ENCODE assay signal across 15 cellular contexts in genomic region chr6:30969160-30969559, GRCh38. TPM values are rescaled to one million over a fixed set of nuclear protein-coding genes. Genes with fewer than 3 reads are reported as not detected.
"Had no signal": no experiment of that assay in that cellular context is flagged by ENCODE, and none has a peak within 500 bp of the region (broad histone marks: within the 10 kb centered on the region; RNA-seq: fewer than 3 reads in every experiment).

No MANE protein-coding gene starts in this region.

RNA-seq across cellular contexts. Expression of gene MUC21, which starts 14.4 kb away (rescaled TPM):
- total RNA-seq: activated CD4-positive, alpha-beta T cell treated with anti-CD3 and anti-CD28 coated beads, Interleukin-2, amount 10 ng/mL, durations not matched to agents 24 days and 14 days; activated CD8-positive, alpha-beta memory T cell treated with anti-CD3 and anti-CD28 coated beads for 36 hours; activated CD8-positive, alpha-beta T cell treated with anti-CD3 and anti-CD28 coated beads for 36 hours; activated naive CD8-positive, alpha-beta T cell treated with anti-CD3 and anti-CD28 coated beads, Interleukin-2, amount 10 ng/mL, durations not matched to agents 7 days and 5 days; activated T-cell treated with anti-CD3 and anti-CD28 coated beads, Interleukin-2, amount 50 U/mL, for 72 hours; activated T-helper 17 cell treated with anti-CD3 and anti-CD28 coated beads, Interleukin-2, amount 50 U/mL, for 72 hours; ascending aorta; cardiac muscle cell; LHCN-M2; NCI-H460; RPMI7951; SJCRH30; T-helper 1 cell treated with Interleukin-12 subunit alpha and Interleukin-12 subunit beta and Interleukin-4 antibody, amounts not matched to agents 30 ng/mL and 1 ng/mL, for 36 hours; T-helper 2 cell treated with Interferon-gamma antibody and Interleukin-4, amounts not matched to agents 100 ng/mL and 5 ng/mL, for 36 hours had no signal
- polyA plus RNA-seq: cardiac muscle cell had no signal

RNA-seq across cellular contexts. Expression of gene MUCL3, which starts 28.4 kb away (rescaled TPM):
- total RNA-seq: activated CD4-positive, alpha-beta T cell treated with anti-CD3 and anti-CD28 coated beads, Interleukin-2, amount 10 ng/mL, durations not matched to agents 24 days and 14 days; activated CD8-positive, alpha-beta memory T cell treated with anti-CD3 and anti-CD28 coated beads for 36 hours; activated CD8-positive, alpha-beta T cell treated with anti-CD3 and anti-CD28 coated beads for 36 hours; activated naive CD8-positive, alpha-beta T cell treated with anti-CD3 and anti-CD28 coated beads, Interleukin-2, amount 10 ng/mL, durations not matched to agents 7 days and 5 days; activated T-helper 17 cell treated with anti-CD3 and anti-CD28 coated beads, Interleukin-2, amount 50 U/mL, for 72 hours; ascending aorta; cardiac muscle cell; LHCN-M2; RPMI7951; SJCRH30; T-helper 1 cell treated with Interleukin-12 subunit alpha and Interleukin-12 subunit beta and Interleukin-4 antibody, amounts not matched to agents 30 ng/mL and 1 ng/mL, for 36 hours; T-helper 2 cell treated with Interferon-gamma antibody and Interleukin-4, amounts not matched to agents 100 ng/mL and 5 ng/mL, for 36 hours had no signal
- polyA plus RNA-seq: cardiac muscle cell had no signal

RNA-seq across cellular contexts. Expression of gene SFTA2, which starts 37.2 kb away (rescaled TPM):
- total RNA-seq: activated CD4-positive, alpha-beta T cell treated with anti-CD3 and anti-CD28 coated beads, Interleukin-2, amount 10 ng/mL, durations not matched to agents 24 days and 14 days; activated CD8-positive, alpha-beta memory T cell treated with anti-CD3 and anti-CD28 coated beads for 36 hours; activated CD8-positive, alpha-beta T cell treated with anti-CD3 and anti-CD28 coated beads for 36 hours; activated naive CD8-positive, alpha-beta T cell treated with anti-CD3 and anti-CD28 coated beads, Interleukin-2, amount 10 ng/mL, durations not matched to agents 7 days and 5 days; activated T-helper 17 cell treated with anti-CD3 and anti-CD28 coated beads, Interleukin-2, amount 50 U/mL, for 72 hours; ascending aorta; cardiac muscle cell; LHCN-M2; NCI-H460; SJCRH30; T-helper 1 cell treated with Interleukin-12 subunit alpha and Interleukin-12 subunit beta and Interleukin-4 antibody, amounts not matched to agents 30 ng/mL and 1 ng/mL, for 36 hours; T-helper 2 cell treated with Interferon-gamma antibody and Interleukin-4, amounts not matched to agents 100 ng/mL and 5 ng/mL, for 36 hours had no signal

RNA-seq across cellular contexts. Expression of gene MUC22, which starts 41.1 kb away (rescaled TPM):
- total RNA-seq: activated CD4-positive, alpha-beta T cell treated with anti-CD3 and anti-CD28 coated beads, Interleukin-2, amount 10 ng/mL, durations not matched to agents 24 days and 14 days; activated CD8-positive, alpha-beta memory T cell treated with anti-CD3 and anti-CD28 coated beads for 36 hours; activated CD8-positive, alpha-beta T cell treated with anti-CD3 and anti-CD28 coated beads for 36 hours; activated naive CD8-positive, alpha-beta T cell treated with anti-CD3 and anti-CD28 coated beads, Interleukin-2, amount 10 ng/mL, durations not matched to agents 7 days and 5 days; activated T-cell treated with anti-CD3 and anti-CD28 coated beads, Interleukin-2, amount 50 U/mL, for 72 hours; activated T-helper 17 cell treated with anti-CD3 and anti-CD28 coated beads, Interleukin-2, amount 50 U/mL, for 72 hours; ascending aorta; cardiac muscle cell; LHCN-M2; NCI-H460; RPMI7951; SJCRH30; T-helper 1 cell treated with Interleukin-12 subunit alpha and Interleukin-12 subunit beta and Interleukin-4 antibody, amounts not matched to agents 30 ng/mL and 1 ng/mL, for 36 hours; T-helper 2 cell treated with Interferon-gamma antibody and Interleukin-4, amounts not matched to agents 100 ng/mL and 5 ng/mL, for 36 hours had no signal
- polyA plus RNA-seq: adipose tissue, cardiac muscle cell had no signal
